Comparison of ENCODE assay signal across 20 cellular contexts in genomic region chr3:134318166-134318565, GRCh38. TPM values are rescaled to one million over a fixed set of nuclear protein-coding genes. Genes with fewer than 3 reads are reported as not detected.
DNase-seq lines count a peak whose midpoint lies in the region; ATAC-seq and TF ChIP-seq lines count a peak whose summit lies in the region.
"Had no signal": no experiment of that assay in that cellular context is flagged by ENCODE, and none has a peak within 500 bp of the region (broad histone marks: within the 10 kb centered on the region; RNA-seq: fewer than 3 reads in every experiment).

No MANE protein-coding gene starts in this region.

- peaks cover 30% of the 10 kb centered on the region for H3K4me1 Mint-ChIP-seq in Caco-2 (ENCODE audit: low read depth, unreplicated experiment)
- H3K4me1 Mint-ChIP-seq: IgD-negative memory B cell had no signal

- H3K9me1 ChIP-seq in IMR-90 (ENCODE audit: insufficient read depth, low read length) = peaks cover 27% of the 10 kb centered on the region

- no peak for ATAC-seq in IMR-90 (ENCODE audit: low read depth)
- no peak for ATAC-seq in HG02759 (IDR thresholded peaks at IDR 0.05; ENCODE audit: unreplicated experiment)
- ATAC-seq in GM18511 (IDR thresholded peaks at IDR 0.05; ENCODE audit: unreplicated experiment) = no peak
- no peak for ATAC-seq in left colon
- ATAC-seq: HCT116 had no signal

- H3K27me3 Mint-ChIP-seq in Caco-2 (ENCODE audit: insufficient read depth, unreplicated experiment) = no peaks in the 10 kb centered on the region

- peak overlapping the region; percentile 14; the same call in 1 of the 2 replicates for H3K18ac ChIP-seq in IMR-90 (ENCODE audit: low read depth, low read length)

- no peak overlapping the region for H3K4me2 ChIP-seq in IMR-90 (ENCODE audit: low read depth, low read length)
- H3K4me2 ChIP-seq in osteoblast (ENCODE audit: insufficient read depth, low read length) = no peak overlapping the region
- H3K4me2 ChIP-seq: BLaER1 had no signal

- H3K36me3 Mint-ChIP-seq in Caco-2 (ENCODE audit: insufficient read depth, unreplicated experiment) = no peaks in the 10 kb centered on the region
- H3K36me3 Mint-ChIP-seq: CD4-positive, alpha-beta memory T cell; IgD-negative memory B cell had no signal

- H2AK9ac ChIP-seq in IMR-90 (replicated peaks; ENCODE audit: low read depth, low read length, poor library complexity) = no peak overlapping the region

- H3K9ac ChIP-seq in IMR-90 (ENCODE audit: low read depth, low read length) (no peak overlapping the region), colonic mucosa (ENCODE audit: low read depth in 2 of 2, low read length in 2 of 2) (no peak overlapping the region)
- H3K9ac ChIP-seq: BLaER1 had no signal

- H3K4me3 ChIP-seq in Caco-2 (ENCODE audit: low read depth, low read length) = no peak overlapping the region
- H3K4me3 ChIP-seq in IMR-90 (ENCODE audit: insufficient read depth, low read depth, low read length) = no peak overlapping the region
- no peak overlapping the region for H3K4me3 ChIP-seq in colonic mucosa
- no peak overlapping the region for H3K4me3 ChIP-seq in osteoblast (ENCODE audit: insufficient read depth, low read length)
- H3K4me3 ChIP-seq: BLaER1 had no signal

- H2BK5ac ChIP-seq in IMR-90 (ENCODE audit: low read depth, low read length, poor library complexity, severe bottlenecking) = no peak overlapping the region

- H3K4ac ChIP-seq in IMR-90 (ENCODE audit: low read depth, low read length) = peak overlapping the region; percentile 2; the same call in 1 of the 2 replicates

- no peak for TF ChIP-seq RAD21 in IMR-90 (IDR thresholded peaks at IDR 0.05; ENCODE audit: low read length)

- POLR2A ChIA-PET in Caco-2 (lab: Charles Lee) = no interaction called here
- POLR2A ChIA-PET in IMR-90 (lab: Charles Lee; ENCODE audit: unreplicated experiment) = interaction anchor here (1.1 kb wide), 1 partner anchor 46 kb away, joined by 3 read pairs; no protein-coding TSS in a partner anchor

- H3K23ac ChIP-seq in IMR-90 (ENCODE audit: low read depth, low read length) = no peak overlapping the region

- intact Hi-C loops in Caco-2 (cut with micrococcal nuclease; ENCODE audit: unreplicated experiment) = no loop called here
- intact Hi-C loops in IMR-90 (cut with micrococcal nuclease) = no loop called here
- intact Hi-C loops in colonic mucosa (cut with DNase I) = no loop called here
- intact Hi-C loops in left colon (cut with DNase I, micrococcal nuclease) = no loop called here

- no peak for TF ChIP-seq CTCF in Caco-2 (IDR thresholded peaks at IDR 0.05; ENCODE audit: insufficient read depth in 1 of 2, low read depth in 1 of 2, low read length in 1 of 2, severe bottlenecking in 1 of 2, unreplicated experiment in 1 of 2)
- TF ChIP-seq CTCF in IMR-90 (conservative IDR thresholded peaks at IDR 0.05; ENCODE audit: low read depth, low read length) = no peak
- TF ChIP-seq CTCF in colonic mucosa (IDR thresholded peaks at IDR 0.05) = no peak
- no peak for TF ChIP-seq CTCF in osteoblast (IDR thresholded peaks at IDR 0.05; ENCODE audit: extremely low read depth, low read depth, low read length)

- no peaks in the 10 kb centered on the region for H3K9me3 Mint-ChIP-seq in Caco-2 (ENCODE audit: unreplicated experiment)
- H3K9me3 Mint-ChIP-seq: CD4-positive, alpha-beta memory T cell; IgD-negative memory B cell had no signal

- H2AFZ ChIP-seq in IMR-90 (replicated peaks; ENCODE audit: low read length, poor library complexity) = no peak overlapping the region
- H2AFZ ChIP-seq in osteoblast (ENCODE audit: low read length) = no peak overlapping the region

- H4K8ac ChIP-seq in IMR-90 (ENCODE audit: low read depth in 2 of 2, low read length in 2 of 2) = no peak overlapping the region

- no peak overlapping the region for H3K4me3 Mint-ChIP-seq in Caco-2 (ENCODE audit: unreplicated experiment)
- H3K4me3 Mint-ChIP-seq: CD4-positive, alpha-beta memory T cell; IgD-negative memory B cell had no signal

- CTCF ChIA-PET in Caco-2 (lab: Charles Lee) (no interaction called here), IMR-90 (lab: Yijun Ruan, JAX) (no interaction called here)

- DNase-seq in Caco-2 = no peak
- DNase-seq in IMR-90 = no peak
- DNase-seq in colonic mucosa = peak; percentile 11
- no peak for DNase-seq in osteoblast (ENCODE audit: insufficient read length, low spot score, missing footprints)
- DNase-seq in NOMO-1 (lab: John Stamatoyannopoulos, UW; ENCODE audit: unreplicated experiment in 2 of 2) = no peak
- DNase-seq in left colon = no peak
- DNase-seq: CD4-positive, alpha-beta memory T cell; DND-41; Karpas-422; NCI-H1694; NCI-H2081 treated with DMSO at 0.1 percent for 48 hours; NCI-H2171 treated with DMSO at 0.1 percent for 48 hours; NCI-H526; RPMI8226; SHP77 treated with DMSO at 0.1 percent for 48 hours had no signal

- H3K27me3 ChIP-seq in Caco-2 (replicated peaks; ENCODE audit: control insufficient read depth, insufficient read depth, low read length) (no peaks in the 10 kb centered on the region), IMR-90 (ENCODE audit: control insufficient read depth, insufficient read depth, low read length) (no peaks in the 10 kb centered on the region), colonic mucosa (no peaks in the 10 kb centered on the region), osteoblast (ENCODE audit: insufficient read depth, low read length) (no peaks in the 10 kb centered on the region)
- H3K27me3 ChIP-seq: BLaER1 had no signal

- H3K79me1 ChIP-seq in IMR-90 (ENCODE audit: low read depth in 1 of 2, low read length in 2 of 2) = peaks cover 10 to 27% of the 10 kb centered on the region in 2 experiments; a peak in 3 of 4 replicates

- H3K27ac Mint-ChIP-seq in Caco-2 (ENCODE audit: unreplicated experiment) = peak overlapping the region; percentile 19
- H3K27ac Mint-ChIP-seq: CD4-positive, alpha-beta memory T cell had no signal

- no peak overlapping the region; the same call in 1 of the 2 replicates for H4K91ac ChIP-seq in IMR-90 (ENCODE audit: insufficient read depth, low read depth, low read length)

- H3K36me3 ChIP-seq in Caco-2 (ENCODE audit: control insufficient read depth, insufficient read depth, low read length) (no peaks in the 10 kb centered on the region), IMR-90 (ENCODE audit: control insufficient read depth, insufficient read depth, low read length) (no peaks in the 10 kb centered on the region), colonic mucosa (no peaks in the 10 kb centered on the region), osteoblast (ENCODE audit: insufficient read depth, low read length) (no peaks in the 10 kb centered on the region)
- H3K36me3 ChIP-seq: BLaER1 had no signal

- no peak for TF ChIP-seq POLR2A in IMR-90 (IDR thresholded peaks at IDR 0.05; ENCODE audit: low read depth, low read length)

- H3K79me2 ChIP-seq in osteoblast (ENCODE audit: insufficient read depth, low read length) = no peaks in the 10 kb centered on the region

- peak overlapping the region; percentile 36; the same call in 1 of the 2 replicates for H2BK120ac ChIP-seq in IMR-90 (ENCODE audit: low read depth, low read length)

- peak overlapping the region; percentile 97; the same call in 1 of the 3 replicates for H2BK15ac ChIP-seq in IMR-90 (ENCODE audit: low read depth, low read length)

- H2BK20ac ChIP-seq in IMR-90 (ENCODE audit: low read depth, low read length) = peak overlapping the region; percentile 1

- no CpG with 5 or more reads among the region's 2 CpGs for WGBS in IMR-90 (ENCODE audit: extremely low coverage in 2 of 2, insufficient read length in 1 of 2), 2 experiments

- peak overlapping the region; percentile 16 for H2AK5ac ChIP-seq in IMR-90 (ENCODE audit: low read depth, low read length)

- BruUV-seq in Caco-2 (replicated peaks; lab: Mats Ljungman, UMichigan) (no TSS peak), IMR-90 (replicated peaks; lab: Mats Ljungman, UMichigan) (no TSS peak)

- H3K14ac ChIP-seq in IMR-90 (replicated peaks; ENCODE audit: low read depth, low read length) = peak overlapping the region; percentile 52; the same call in 1 of the 2 replicates

- H3K4me1 ChIP-seq in Caco-2 (peaks cover 33% of the 10 kb centered on the region), IMR-90 (ENCODE audit: control insufficient read depth, insufficient read depth, low read length) (peaks cover 32% of the 10 kb centered on the region), colonic mucosa (peaks cover 5% of the 10 kb centered on the region), osteoblast (ENCODE audit: insufficient read depth, low read length) (peaks cover 56% of the 10 kb centered on the region)
- H3K4me1 ChIP-seq: BLaER1 had no signal

- no peak overlapping the region for H3K56ac ChIP-seq in IMR-90 (ENCODE audit: extremely low read depth, insufficient read depth, low read length)

- H4K5ac ChIP-seq in IMR-90 (ENCODE audit: low read depth, low read length) = no peak overlapping the region

- dilution Hi-C loops in IMR-90 (cut with HindIII; ENCODE audit: low sequenced_read_pairs, unreplicated experiment) = no loop called here

- H3K9me3 ChIP-seq in Caco-2 = no peaks in the 10 kb centered on the region
- H3K9me3 ChIP-seq in IMR-90 (ENCODE audit: control insufficient read depth, insufficient read depth, low read length) = no peaks in the 10 kb centered on the region
- H3K9me3 ChIP-seq in colonic mucosa = no peaks in the 10 kb centered on the region
- H3K9me3 ChIP-seq in osteoblast (ENCODE audit: low read depth, low read length) = no peaks in the 10 kb centered on the region
- H3K9me3 ChIP-seq: BLaER1 had no signal

- no peaks in the 10 kb centered on the region for H4K20me1 ChIP-seq in IMR-90 (ENCODE audit: insufficient read depth, low read length)
- H4K20me1 ChIP-seq in osteoblast (ENCODE audit: insufficient read depth, low read length) = no peaks in the 10 kb centered on the region
- H4K20me1 ChIP-seq: BLaER1 had no signal

- H3K27ac ChIP-seq in IMR-90 (ENCODE audit: insufficient read depth, low read length) (no peak overlapping the region), colonic mucosa (no peak overlapping the region), osteoblast (ENCODE audit: low read depth, low read length) (peak overlapping the region; percentile 88)
- H3K27ac ChIP-seq: BLaER1 had no signal

- in situ Hi-C loops in IMR-90 (cut with MboI; ENCODE audit: low sequenced_read_pairs) = loop anchor here (5.0 kb wide), 1 partner anchor 34 kb away; no protein-coding TSS in a partner anchor

TF ChIP-seq in IMR-90, 13 proteins besides CTCF, POLR2A, EP300 and RAD21:
- TF ChIP-seq RCOR1 (IDR thresholded peaks at IDR 0.05; ENCODE audit: insufficient replicate concordance, low read length) = no peak
- TF ChIP-seq BHLHE40 (IDR thresholded peaks at IDR 0.05; ENCODE audit: low read depth, low read length) = no peak
- no peak for TF ChIP-seq MAFK (IDR thresholded peaks at IDR 0.05; ENCODE audit: low read depth, low read length)
- TF ChIP-seq FOS (IDR thresholded peaks at IDR 0.05; ENCODE audit: low read depth, low read length) = no peak

RNA-seq across cellular contexts. Expression of gene AMOTL2, which starts 56.1 kb away (rescaled TPM):
- total RNA-seq in Caco-2 (2022) (220 and 271 TPM in 2 replicates), IMR-90 (2012; rRNA removed) (162 and 172 TPM in 2 replicates), colonic mucosa (10 to 100 TPM; 17.8 to 19.9 TPM), osteoblast (205 and 300 TPM in 2 replicates), left colon (10 to 100 TPM; 17.6 to 18.7 TPM)
- 176 and 230 TPM in 2 replicates for polyA plus RNA-seq in IMR-90 (2012; rRNA removed)
- polyA plus RNA-seq in IMR-90 (2012; cell fraction: cytosol; rRNA removed) = 168 and 220 TPM in 2 replicates
- polyA plus RNA-seq in IMR-90 (2012; cell fraction: nucleus; rRNA removed; ENCODE audit: low replicate concordance) = 530 and 567 TPM in 2 replicates
- polyA plus RNA-seq: IgD-negative memory B cell had no signal
